ENCODE assay signal across 24 cellular contexts in the genomic region with DNA sequence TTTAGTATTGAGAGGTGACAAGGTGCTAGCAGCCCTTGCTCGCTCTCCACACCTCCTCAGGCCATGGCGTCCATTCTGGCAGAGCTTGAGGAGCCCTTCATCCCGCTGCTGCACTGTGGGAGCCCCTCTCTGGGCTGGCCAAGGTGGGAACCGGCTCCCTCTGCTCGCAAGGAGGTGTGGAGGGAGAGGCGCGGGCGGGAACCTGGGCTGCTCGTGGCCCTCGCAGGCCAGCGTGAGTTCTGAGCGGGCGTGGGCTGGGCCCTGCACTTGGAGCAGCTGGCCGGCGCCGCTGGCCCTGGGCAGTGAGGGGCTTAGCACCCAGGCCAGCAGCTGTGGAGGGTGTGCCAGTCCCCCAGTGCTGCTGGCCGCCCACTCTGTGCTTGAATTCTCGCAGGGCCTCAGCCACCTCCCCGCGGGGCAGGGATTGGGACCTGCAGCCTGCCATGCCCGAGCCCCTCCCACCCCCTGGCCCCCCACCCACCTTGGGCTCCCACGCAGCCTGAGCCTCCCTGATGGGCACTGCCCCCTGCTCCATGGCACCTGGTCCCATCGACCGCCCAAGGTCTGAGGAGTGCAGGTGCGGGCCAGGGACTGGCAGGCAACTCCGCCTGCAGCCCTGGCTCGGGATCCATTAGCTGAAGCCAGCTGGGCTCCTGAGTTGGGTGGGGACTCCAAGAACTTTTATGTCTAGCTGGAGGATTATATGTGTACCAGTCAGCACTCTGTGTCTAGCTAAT.
"Had no signal": no experiment of that assay in that cellular context is flagged by ENCODE, and none has a peak within 500 bp of the region (broad histone marks: within the 10 kb centered on the region; RNA-seq: fewer than 3 reads in every experiment).

No MANE protein-coding gene starts in this region.

- H3K36me3 Mint-ChIP-seq: IgD-negative memory B cell had no signal

- H3K4me1 ChIP-seq: SJSA1 had no signal

- H3K27ac ChIP-seq: KMS-11, SJSA1, SK-N-MC had no signal

- H3K27me3 Mint-ChIP-seq: IgD-negative memory B cell had no signal

- H3K27me3 ChIP-seq: SJSA1 had no signal

- H3K9ac ChIP-seq: KMS-11 had no signal

- H3K4me3 ChIP-seq: K562, SJSA1, SK-N-MC had no signal

- H3K4me2 ChIP-seq: KMS-11 had no signal

- H3K4me1 Mint-ChIP-seq: IgD-negative memory B cell had no signal

- H3K9me3 ChIP-seq: SJSA1 had no signal

- ATAC-seq: K562, Panc1, PC-3, Right ventricle myocardium inferior had no signal

- H3K4me3 Mint-ChIP-seq: IgD-negative memory B cell had no signal

- H3K36me3 ChIP-seq: SJSA1 had no signal

- DNase-seq: Kasumi-1; MM.1S; NCI-H1092 treated with DMSO at 0.1 percent for 48 hours; NCI-H1436; NCI-H187; NCI-H2029; NCI-H2081 treated with DMSO at 0.1 percent for 48 hours; NCI-H2171; NCI-H226; NCI-H446; NCI-H510A; NCI-H524 treated with DMSO at 0.1 percent for 48 hours; NCI-H69; NCI-H774; NK-92 treated with Interleukin-12 subunit alpha and Interleukin-12 subunit beta, amount 100 ng/mL, for 24 hours; PC-3; SIG-M5 had no signal

- H3K27ac Mint-ChIP-seq: IgD-negative memory B cell had no signal
